ENCODE assay signal across 18 cellular contexts in genomic region chr3:33629219-33629618, GRCh38.
DNase-seq lines count a peak whose midpoint lies in the region; FAIRE-seq and TF ChIP-seq lines count a peak whose summit lies in the region.
"Had no signal": no experiment of that assay in that cellular context is flagged by ENCODE, and none has a peak within 500 bp of the region (broad histone marks: within the 10 kb centered on the region; RNA-seq: fewer than 3 reads in every experiment).

No MANE protein-coding gene starts in this region.

- DNase-seq in H54 (ENCODE audit: insufficient read length, low spot score) (no peak), adipocyte (ENCODE audit: low read depth) (peak; percentile 31), fibroblast of peridontal ligament (ENCODE audit: extremely low read depth) (peak; percentile 9), left kidney (ENCODE audit: low read depth, low spot score) (peak; percentile 9), ovary (no peak), NCI-H82 (lab: John Stamatoyannopoulos, UW) (no peak), OCI-LY7 (ENCODE audit: low spot score) (no peak), NCI-H2107 (lab: John Stamatoyannopoulos, UW) (no peak)
- DNase-seq: Calu3; CD8-positive, alpha-beta T cell; DND-41; GM23248; HCEC 1CT had no signal

- CTCF ChIA-PET in OCI-LY7 (lab: Charles Lee; ENCODE audit: unreplicated experiment) = no interaction called here

- TF ChIP-seq CTCF in ovary (IDR thresholded peaks at IDR 0.05) (no peak), OCI-LY7 (conservative IDR thresholded peaks at IDR 0.05; ENCODE audit: low read length) (no peak)

- H2AFZ ChIP-seq in OCI-LY7 (ENCODE audit: low read length) = no peak overlapping the region
- H2AFZ ChIP-seq: GM23248 had no signal

- intact Hi-C loops in ovary (cut with DNase I) (no loop called here), OCI-LY7 (cut with micrococcal nuclease; ENCODE audit: unreplicated experiment) (no loop called here)

- no peak overlapping the region for H3K27ac ChIP-seq in ovary
- H3K27ac ChIP-seq in OCI-LY7 (ENCODE audit: low read depth, low read length, poor library complexity, severe bottlenecking) = no peak overlapping the region
- H3K27ac ChIP-seq: BLaER1 treated with 17β-estradiol and CSF1 and Interleukin-3, amounts not matched to agents 10 nM and 100 nM; GM23248 had no signal

- H3K9me2 ChIP-seq in OCI-LY7 (ENCODE audit: insufficient read depth, low read length) = no peaks in the 10 kb centered on the region

- H3K27me3 ChIP-seq in adipocyte (replicated peaks; ENCODE audit: control insufficient read depth, insufficient read depth, low read length) (no peaks in the 10 kb centered on the region), ovary (no peaks in the 10 kb centered on the region)
- H3K27me3 ChIP-seq: BLaER1 treated with 17β-estradiol and CSF1 and Interleukin-3, amounts not matched to agents 10 nM and 100 nM had no signal

- no peaks in the 10 kb centered on the region for H3K9me3 ChIP-seq in adipocyte (ENCODE audit: control insufficient read depth, low read length)
- no peaks in the 10 kb centered on the region for H3K9me3 ChIP-seq in ovary
- H3K9me3 ChIP-seq in OCI-LY7 (ENCODE audit: low read length) = no peaks in the 10 kb centered on the region
- H3K9me3 ChIP-seq: BLaER1 treated with 17β-estradiol and CSF1 and Interleukin-3, amounts not matched to agents 10 nM and 100 nM had no signal

- H4K20me1 ChIP-seq in OCI-LY7 (ENCODE audit: insufficient read depth, low read length) = no peaks in the 10 kb centered on the region

- 14 to 39% (median 23%) methylated on average over 1 of the region's 1 CpG for WGBS in ovary, 3 donors

- H3K79me2 ChIP-seq in OCI-LY7 (ENCODE audit: insufficient read depth, low read depth, low read length) = no peaks in the 10 kb centered on the region

- POLR2A ChIA-PET in OCI-LY7 (lab: Charles Lee) = interaction anchor here (0.6 to 1.9 kb wide), 2 partner anchors 108 to 157 kb away, joined by 3 to 6 read pairs; no protein-coding TSS in a partner anchor

- H3K4me1 ChIP-seq in adipocyte (ENCODE audit: control insufficient read depth, insufficient read depth, low read length) = no peaks in the 10 kb centered on the region
- no peaks in the 10 kb centered on the region for H3K4me1 ChIP-seq in ovary (ENCODE audit: insufficient read depth)
- no peaks in the 10 kb centered on the region for H3K4me1 ChIP-seq in OCI-LY7 (ENCODE audit: insufficient read depth, low read length, poor library complexity, severe bottlenecking)
- H3K4me1 ChIP-seq: BLaER1 treated with 17β-estradiol and CSF1 and Interleukin-3, amounts not matched to agents 10 nM and 100 nM had no signal

- H3K36me3 ChIP-seq in adipocyte (ENCODE audit: control insufficient read depth, insufficient read depth, low read length, severe bottlenecking) (peaks cover 27% of the 10 kb centered on the region), ovary (no peaks in the 10 kb centered on the region), OCI-LY7 (ENCODE audit: insufficient read depth, low read length) (peaks cover 52% of the 10 kb centered on the region)

- H3K4me3 ChIP-seq in adipocyte (ENCODE audit: low read length) (no peak overlapping the region), ovary (no peak overlapping the region), OCI-LY7 (ENCODE audit: low read depth, low read length, poor library complexity, severe bottlenecking) (no peak overlapping the region)
- H3K4me3 ChIP-seq: BLaER1 treated with 17β-estradiol and CSF1 and Interleukin-3, amounts not matched to agents 10 nM and 100 nM; GM23248 had no signal

- no peak for TF ChIP-seq EP300 in ovary (IDR thresholded peaks at IDR 0.05)

- peak; percentile 20 for FAIRE-seq in H54 (lab: Jason Lieb, UNC)
- FAIRE-seq: G401.6, GM12891, GM19239, HTR-8/SVneo had no signal

- H3K4me2 ChIP-seq in OCI-LY7 (ENCODE audit: low read length) = no peak overlapping the region
- H3K4me2 ChIP-seq: BLaER1 treated with 17β-estradiol and CSF1 and Interleukin-3, amounts not matched to agents 10 nM and 100 nM had no signal

- no peak for TF ChIP-seq POLR2A in H54 (IDR thresholded peaks at IDR 0.05; ENCODE audit: low read depth, low read length)
- no peak for TF ChIP-seq POLR2A in ovary (IDR thresholded peaks at IDR 0.05)

- H3K9ac ChIP-seq in adipocyte (ENCODE audit: low read length) = no peak overlapping the region
- H3K9ac ChIP-seq: BLaER1 treated with 17β-estradiol and CSF1 and Interleukin-3, amounts not matched to agents 10 nM and 100 nM; GM23248 had no signal

- BruUV-seq in OCI-LY7 (replicated peaks; lab: Mats Ljungman, UMichigan) = no TSS peak

Comparison
In these comparisons a context has a peak if more than half of its experiments do, and no peak if none do; other contexts are left out.
1. DNase-seq: peak in adipocyte (single experiment), fibroblast of peridontal ligament (single experiment) and left kidney (single experiment); none in H54 (single experiment), ovary (0 of 5), NCI-H82 (single experiment), OCI-LY7 (single experiment) and NCI-H2107 (single experiment).